ENCODE assay signal across 1 cellular context in the genomic region with DNA sequence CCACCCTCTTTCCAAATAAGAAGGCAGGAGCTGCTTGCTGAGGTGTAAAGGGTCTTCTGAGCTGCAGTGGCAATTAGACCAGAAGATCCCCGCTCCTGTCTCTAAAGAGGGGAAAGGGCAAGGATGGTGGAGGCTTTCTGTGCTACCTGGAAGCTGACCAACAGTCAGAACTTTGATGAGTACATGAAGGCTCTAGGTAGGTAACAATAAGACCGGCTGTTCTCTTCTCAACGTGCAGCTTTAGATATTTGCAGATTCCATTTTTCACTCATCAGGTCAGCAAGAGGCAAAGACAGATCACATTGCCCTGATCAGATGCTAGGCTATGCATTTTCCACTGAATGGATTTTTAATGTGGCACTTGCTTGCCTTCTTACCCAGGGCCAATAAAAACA.
TF ChIP-seq lines count a peak whose summit lies in the region.

Gene FABP7, plus strand, starts transcription at position 45 of the 395 bp plus-strand sequence. Its CDS starts 79 bp downstream, at position 124.

TF ChIP-seq in GM23338, 12 proteins besides CTCF, POLR2A, EP300 and RAD21 (continued from another document):
- TF ChIP-seq EZH2 (IDR thresholded peaks at IDR 0.05; ENCODE audit: low read depth, unreplicated experiment), result no peak
- no peak for TF ChIP-seq JUNB (IDR thresholded peaks at IDR 0.05; ENCODE audit: unreplicated experiment)
TF ChIP-seq in GM23338: peak in this region for 0.
